ENCODE assay signal across 1 cellular context in genomic region chr3:123201557-123202427, GRCh38.
A peak's percentile ranks its signal among the peaks of the same experiment; 100 is the strongest.
TF ChIP-seq lines count a peak whose summit lies in the region.

TSS of gene SEC22A (plus strand) at chr3:123201943. CDS start at chr3:123209218, 7,275 bp downstream.

TF ChIP-seq in HepG2, 621 proteins besides CTCF, POLR2A, EP300 and RAD21 (continued from another document and continues in another):
- TF ChIP-seq KDM1A (CRISPR knock-in tag; IDR thresholded peaks at IDR 0.05) = no peak
- TF ChIP-seq ZNF546 (CRISPR knock-in tag; conservative IDR thresholded peaks at IDR 0.05) = no peak; the same call in 1 of the 2 replicates
- TF ChIP-seq TCF12 (IDR thresholded peaks at IDR 0.05) = no peak
- TF ChIP-seq TCF12 (CRISPR knock-in tag; IDR thresholded peaks at IDR 0.05) = no peak
- TF ChIP-seq SNAPC5 (CRISPR knock-in tag; IDR thresholded peaks at IDR 0.05; ENCODE audit: borderline replicate concordance) = no peak
- peak; percentile 44; the same call in 1 of the 2 replicates for TF ChIP-seq NRL (CRISPR knock-in tag; IDR thresholded peaks at IDR 0.05; ENCODE audit: borderline replicate concordance)
- 0 out of 2 replicates have a peak, but pooled peaks have one; percentile 38 for TF ChIP-seq PHF21A (CRISPR knock-in tag; IDR thresholded peaks at IDR 0.05)
- TF ChIP-seq ZNF382 (CRISPR knock-in tag; IDR thresholded peaks at IDR 0.05; ENCODE audit: borderline replicate concordance) = no peak
- peak; percentile 72 for TF ChIP-seq ZNF274 (CRISPR knock-in tag; IDR thresholded peaks at IDR 0.05)
- TF ChIP-seq ZC3H13 (CRISPR knock-in tag; IDR thresholded peaks at IDR 0.05) = no peak
- TF ChIP-seq ZBTB42 (CRISPR knock-in tag; IDR thresholded peaks at IDR 0.05) = 0 out of 2 replicates have a peak, but pooled peaks have one; percentile 59
- TF ChIP-seq ZNF7 (CRISPR knock-in tag; IDR thresholded peaks at IDR 0.05) = no peak
- no peak for TF ChIP-seq GATAD2A (CRISPR knock-in tag; IDR thresholded peaks at IDR 0.05)
- peak; percentile 41 for TF ChIP-seq TEAD3 (CRISPR knock-in tag; optimal IDR thresholded peaks at IDR 0.05; ENCODE audit: borderline replicate concordance)
- TF ChIP-seq ZNF772 (CRISPR knock-in tag; IDR thresholded peaks at IDR 0.05) = 0 out of 2 replicates have a peak, but pooled peaks have one; percentile 21
- TF ChIP-seq ZFP1 (CRISPR knock-in tag; IDR thresholded peaks at IDR 0.05) = no peak
- TF ChIP-seq PAWR (CRISPR knock-in tag; IDR thresholded peaks at IDR 0.05; ENCODE audit: borderline replicate concordance) = no peak
- peak; percentile 81 for TF ChIP-seq HNRNPLL (IDR thresholded peaks at IDR 0.05; ENCODE audit: low read depth, low read length, poor library complexity, severe bottlenecking)
- peak; percentile 93 for TF ChIP-seq SAP130 (CRISPR knock-in tag; IDR thresholded peaks at IDR 0.05; ENCODE audit: low read depth)
- TF ChIP-seq MAF1 (CRISPR knock-in tag; IDR thresholded peaks at IDR 0.05; ENCODE audit: borderline replicate concordance) = no peak
- no peak for TF ChIP-seq SP140L (CRISPR knock-in tag; IDR thresholded peaks at IDR 0.05; ENCODE audit: borderline replicate concordance)
- no peak for TF ChIP-seq BRF2 (CRISPR knock-in tag; IDR thresholded peaks at IDR 0.05)
- peak; percentile 42; the same call in 1 of the 2 replicates for TF ChIP-seq ZNF768 (CRISPR knock-in tag; IDR thresholded peaks at IDR 0.05)
- no peak for TF ChIP-seq ZSCAN25 (CRISPR knock-in tag; IDR thresholded peaks at IDR 0.05)
- TF ChIP-seq MIER3 (CRISPR knock-in tag; IDR thresholded peaks at IDR 0.05; ENCODE audit: borderline replicate concordance) = no peak
- TF ChIP-seq E2F5 (CRISPR knock-in tag; conservative IDR thresholded peaks at IDR 0.05) = no peak
- TF ChIP-seq ZNF446 (CRISPR knock-in tag; IDR thresholded peaks at IDR 0.05) = 0 out of 2 replicates have a peak, but pooled peaks have one; percentile 37
- TF ChIP-seq REPIN1 (CRISPR knock-in tag; IDR thresholded peaks at IDR 0.05; ENCODE audit: borderline replicate concordance, low read depth) = peak; percentile 40; the same call in 1 of the 2 replicates
- no peak; the same call in none of the 2 replicates for TF ChIP-seq FOXC1 (CRISPR knock-in tag; IDR thresholded peaks at IDR 0.05; ENCODE audit: borderline replicate concordance)
- no peak for TF ChIP-seq ZMYM3 (CRISPR knock-in tag; IDR thresholded peaks at IDR 0.05)
- peak; percentile 55; the same call in 1 of the 2 replicates for TF ChIP-seq ZFP91 (CRISPR knock-in tag; IDR thresholded peaks at IDR 0.05; ENCODE audit: borderline replicate concordance)
- no peak for TF ChIP-seq FOXA3 (CRISPR knock-in tag; IDR thresholded peaks at IDR 0.05)
- peak; percentile 55; the same call in 1 of the 2 replicates for TF ChIP-seq ZNF580 (CRISPR knock-in tag; IDR thresholded peaks at IDR 0.05; ENCODE audit: borderline replicate concordance, low read depth)
- TF ChIP-seq DMAP1 (CRISPR knock-in tag; IDR thresholded peaks at IDR 0.05) = peak; percentile 59; the same call in 1 of the 2 replicates
- peak in 1 of 2 experiments; percentile 51; a peak in 1 of 4 replicates for TF ChIP-seq REST (IDR thresholded peaks at IDR 0.05; ENCODE audit: borderline replicate concordance in 1 of 2, low read depth in 1 of 2, low read length in 2 of 2)
- no peak; the same call in 1 of the 2 replicates for TF ChIP-seq DMTF1 (CRISPR knock-in tag; IDR thresholded peaks at IDR 0.05)
- TF ChIP-seq ZNF160 (CRISPR knock-in tag; IDR thresholded peaks at IDR 0.05) = no peak
- no peak for TF ChIP-seq ZNF792 (CRISPR knock-in tag; IDR thresholded peaks at IDR 0.05)
- no peak for TF ChIP-seq RFX5 (IDR thresholded peaks at IDR 0.05; ENCODE audit: low read depth, low read length)
- no peak for TF ChIP-seq ARHGAP35 (CRISPR knock-in tag; IDR thresholded peaks at IDR 0.05; ENCODE audit: borderline replicate concordance)
- no peak for TF ChIP-seq JDP2 (CRISPR knock-in tag; IDR thresholded peaks at IDR 0.05; ENCODE audit: borderline replicate concordance)
- no peak for TF ChIP-seq HMG20A (CRISPR knock-in tag; IDR thresholded peaks at IDR 0.05; ENCODE audit: borderline replicate concordance)
- no peak for TF ChIP-seq CREB3 (CRISPR knock-in tag; IDR thresholded peaks at IDR 0.05)
- TF ChIP-seq ZNF207 (IDR thresholded peaks at IDR 0.05; ENCODE audit: borderline replicate concordance) = no peak
- peak; percentile 40; the same call in 1 of the 2 replicates for TF ChIP-seq RXRA (CRISPR knock-in tag; IDR thresholded peaks at IDR 0.05)
- peak; percentile 40; the same call in 1 of the 2 replicates for TF ChIP-seq ZNF350 (CRISPR knock-in tag; IDR thresholded peaks at IDR 0.05; ENCODE audit: borderline replicate concordance, low read depth)
- TF ChIP-seq THRA (CRISPR knock-in tag; IDR thresholded peaks at IDR 0.05; ENCODE audit: borderline replicate concordance) = no peak
- TF ChIP-seq ASH2L (IDR thresholded peaks at IDR 0.05; ENCODE audit: insufficient read length, low read depth, low read length) = peak; percentile 84
- TF ChIP-seq CREB1 (IDR thresholded peaks at IDR 0.05) = peak; percentile 82
- TF ChIP-seq CREB1 (CRISPR knock-in tag; IDR thresholded peaks at IDR 0.05) = peak; percentile 83
- peak; percentile 27; the same call in 1 of the 2 replicates for TF ChIP-seq HNF1B (CRISPR knock-in tag; IDR thresholded peaks at IDR 0.05)
- TF ChIP-seq GATAD1 (CRISPR knock-in tag; IDR thresholded peaks at IDR 0.05) = peak; percentile 88
- no peak for TF ChIP-seq ZNF773 (CRISPR knock-in tag; IDR thresholded peaks at IDR 0.05; ENCODE audit: borderline replicate concordance)
- TF ChIP-seq MBD4 (IDR thresholded peaks at IDR 0.05; ENCODE audit: borderline replicate concordance, low read length) = no peak
- no peak for TF ChIP-seq ZFP36L2 (CRISPR knock-in tag; IDR thresholded peaks at IDR 0.05)
- 0 out of 2 replicates have a peak, but pooled peaks have one; percentile 71 for TF ChIP-seq ZNF839 (CRISPR knock-in tag; IDR thresholded peaks at IDR 0.05; ENCODE audit: borderline replicate concordance)
- TF ChIP-seq ZSCAN21 (CRISPR knock-in tag; IDR thresholded peaks at IDR 0.05; ENCODE audit: borderline replicate concordance) = no peak
- TF ChIP-seq ZSCAN20 (CRISPR knock-in tag; IDR thresholded peaks at IDR 0.05; ENCODE audit: borderline replicate concordance) = no peak
- no peak for TF ChIP-seq ZFP62 (CRISPR knock-in tag; IDR thresholded peaks at IDR 0.05)
- TF ChIP-seq ZKSCAN8 (CRISPR knock-in tag; IDR thresholded peaks at IDR 0.05; ENCODE audit: borderline replicate concordance) = no peak
- no peak for TF ChIP-seq ZNF616 (CRISPR knock-in tag; IDR thresholded peaks at IDR 0.05; ENCODE audit: low read depth)
- no peak for TF ChIP-seq ZSCAN31 (CRISPR knock-in tag; IDR thresholded peaks at IDR 0.05; ENCODE audit: low read depth)
- TF ChIP-seq ATF7-NPFF (CRISPR knock-in tag; IDR thresholded peaks at IDR 0.05; ENCODE audit: low read depth) = peak; percentile 67
